Comparison of ENCODE assay signal across 8 cellular contexts in genomic region chr6:157841211-157841840, GRCh38. TPM values are rescaled to one million over a fixed set of nuclear protein-coding genes. Genes with fewer than 3 reads are reported as not detected.
DNase-seq lines count a peak whose midpoint lies in the region; ATAC-seq, FAIRE-seq and TF ChIP-seq lines count a peak whose summit lies in the region.

No MANE protein-coding gene starts in this region.

- ATAC-seq in right lobe of liver = peak; percentile 37 to 82 (median 46)
- ATAC-seq in HepG2 = no peak; the same call in 2 of the 3 replicates
- peak; percentile 83 for ATAC-seq in HG03135 (IDR thresholded peaks at IDR 0.05; ENCODE audit: unreplicated experiment)
- peak; percentile 57 for ATAC-seq in activated naive CD8-positive, alpha-beta T cell treated with anti-CD3 and anti-CD28 coated beads, Interleukin-2, amount 50 U/mL, for 24 hours
- ATAC-seq in stimulated activated naive CD8-positive, alpha-beta T cell treated with anti-CD3 and anti-CD28 coated beads, Interleukin-15, amount 100 ng/mL, for 72 hours = peak; percentile 58

- H3K36me3 ChIP-seq in right lobe of liver (no peaks in the 10 kb centered on the region), HepG2 (replicated peaks in 1 of 2; ENCODE audit: control insufficient read depth in 1 of 2, insufficient read depth in 2 of 2, low read length in 2 of 2) (no peaks in the 10 kb centered on the region)

- intact Hi-C loops in right lobe of liver (cut with DNase I) (no loop called here), HepG2 (cut with micrococcal nuclease; ENCODE audit: unreplicated experiment) (no loop called here)

- no peak overlapping the region for H3K4me3 Mint-ChIP-seq in activated naive CD8-positive, alpha-beta T cell treated with anti-CD3 and anti-CD28 coated beads, Interleukin-2, amount 50 U/mL, for 24 hours
- peak overlapping the region; percentile 27 for H3K4me3 Mint-ChIP-seq in stimulated activated naive CD8-positive, alpha-beta T cell treated with anti-CD3 and anti-CD28 coated beads, Interleukin-15, amount 100 ng/mL, for 72 hours

- DNase-seq in right lobe of liver (no peak), HepG2 (ENCODE audit: low spot score) (no peak), NCI-H1048 (lab: John Stamatoyannopoulos, UW) (no peak), cerebellum (ENCODE audit: low spot score) (no peak), NCI-H526 (lab: John Stamatoyannopoulos, UW) (no peak)
- no peak for DNase-seq in activated naive CD8-positive, alpha-beta T cell treated with anti-CD3 and anti-CD28 coated beads, Interleukin-2, amount 50 U/mL, for 24 hours
- no peak for DNase-seq in stimulated activated naive CD8-positive, alpha-beta T cell treated with anti-CD3 and anti-CD28 coated beads, Interleukin-15, amount 100 ng/mL, for 72 hours

- H3K4me3 ChIP-seq in right lobe of liver (no peak overlapping the region), HepG2 (replicated peaks in 1 of 3; ENCODE audit: insufficient read depth in 1 of 3, low read depth in 2 of 3, low read length in 3 of 3) (no peak overlapping the region)

- peaks cover 1% of the 10 kb centered on the region for H3K27me3 Mint-ChIP-seq in activated naive CD8-positive, alpha-beta T cell treated with anti-CD3 and anti-CD28 coated beads, Interleukin-2, amount 50 U/mL, for 24 hours
- no peaks in the 10 kb centered on the region for H3K27me3 Mint-ChIP-seq in stimulated activated naive CD8-positive, alpha-beta T cell treated with anti-CD3 and anti-CD28 coated beads, Interleukin-15, amount 100 ng/mL, for 72 hours

- H3K27ac ChIP-seq in right lobe of liver (no peak overlapping the region), HepG2 (ENCODE audit: extremely low read length, insufficient read depth, low read length) (no peak overlapping the region)

- 57% methylated on average over 2 of the region's 2 CpGs for WGBS in right lobe of liver (ENCODE audit: insufficient coverage, low coverage, low lambda C conversion rate, missing lambda C conversion rate)
- WGBS in HepG2 (ENCODE audit: low lambda C conversion rate) = 73% methylated on average over 2 of the region's 2 CpGs

- no peaks in the 10 kb centered on the region for H3K27me3 ChIP-seq in right lobe of liver
- no peaks in the 10 kb centered on the region for H3K27me3 ChIP-seq in HepG2 (ENCODE audit: control insufficient read depth in 1 of 2, insufficient read depth in 2 of 2, low read length in 2 of 2)

- H3K79me2 ChIP-seq in HepG2 (ENCODE audit: insufficient read depth, low read length) = peaks cover 75% of the 10 kb centered on the region

- CTCF ChIA-PET in HepG2 (lab: Yijun Ruan, JAX; ENCODE audit: low intra/inter-chr PET ratio, low total read pairs) = no interaction called here

- no peak overlapping the region for H3K9ac ChIP-seq in HepG2 (ENCODE audit: insufficient read depth, low read depth, low read length)

- in situ Hi-C loops in HepG2 (cut with HindIII; ENCODE audit: extremely low pct_ligation_motif_present, low pct_unique_long_range_greater_than_20kb) = no loop called here

- TF ChIP-seq EP300 in HepG2 (IDR thresholded peaks at IDR 0.05; ENCODE audit: low read depth in 2 of 2, low read length in 2 of 2) = no peak
- TF ChIP-seq EP300 in HepG2 (CRISPR knock-in tag; IDR thresholded peaks at IDR 0.05; ENCODE audit: borderline replicate concordance) = no peak

- POLR2A ChIA-PET in HepG2 (lab: Yijun Ruan, JAX) = no interaction called here

- H3K4me1 ChIP-seq in right lobe of liver = peaks cover 0 to 8% (median 3%) of the 10 kb centered on the region in 4 donors
- 0 out of 2 replicates have a peak, but pooled peaks cover 7% of the 10 kb centered on the region for H3K4me1 ChIP-seq in HepG2 (ENCODE audit: insufficient read depth, low read length)

- peaks cover 36% of the 10 kb centered on the region for H3K36me3 Mint-ChIP-seq in activated naive CD8-positive, alpha-beta T cell treated with anti-CD3 and anti-CD28 coated beads, Interleukin-2, amount 50 U/mL, for 24 hours (ENCODE audit: low read depth)

- peaks cover 32% of the 10 kb centered on the region for H4K20me1 ChIP-seq in HepG2 (ENCODE audit: insufficient read depth, low read length)

- no peak for FAIRE-seq in HepG2 (lab: Jason Lieb, UNC)

- H3K4me2 ChIP-seq in HepG2 (ENCODE audit: low read depth, low read length) = no peak overlapping the region

- H3K9me3 Mint-ChIP-seq in activated naive CD8-positive, alpha-beta T cell treated with anti-CD3 and anti-CD28 coated beads, Interleukin-2, amount 50 U/mL, for 24 hours = peaks cover under 1% of the 10 kb centered on the region
- H3K9me3 Mint-ChIP-seq in stimulated activated naive CD8-positive, alpha-beta T cell treated with anti-CD3 and anti-CD28 coated beads, Interleukin-15, amount 100 ng/mL, for 72 hours = no peaks in the 10 kb centered on the region

- no TSS peak for BruUV-seq in HepG2 (replicated peaks; lab: Mats Ljungman, UMichigan)

- no peak overlapping the region for H2AFZ ChIP-seq in HepG2 (ENCODE audit: low read length)

- H3K9me3 ChIP-seq in right lobe of liver = no peaks in the 10 kb centered on the region
- H3K9me3 ChIP-seq in HepG2 (ENCODE audit: low read length) = no peaks in the 10 kb centered on the region

- H3K4me1 Mint-ChIP-seq in activated naive CD8-positive, alpha-beta T cell treated with anti-CD3 and anti-CD28 coated beads, Interleukin-2, amount 50 U/mL, for 24 hours = peaks cover 88% of the 10 kb centered on the region
- H3K4me1 Mint-ChIP-seq in stimulated activated naive CD8-positive, alpha-beta T cell treated with anti-CD3 and anti-CD28 coated beads, Interleukin-15, amount 100 ng/mL, for 72 hours = peaks cover 86% of the 10 kb centered on the region

- TF ChIP-seq RAD21 in HepG2 (CRISPR knock-in tag; IDR thresholded peaks at IDR 0.05) = no peak

- TF ChIP-seq CTCF in right lobe of liver (IDR thresholded peaks at IDR 0.05) (no peak), HepG2 (CRISPR knock-in tag; IDR thresholded peaks at IDR 0.05) (no peak)

- H3K27ac Mint-ChIP-seq in activated naive CD8-positive, alpha-beta T cell treated with anti-CD3 and anti-CD28 coated beads, Interleukin-2, amount 50 U/mL, for 24 hours = peak overlapping the region; percentile 67
- H3K27ac Mint-ChIP-seq in stimulated activated naive CD8-positive, alpha-beta T cell treated with anti-CD3 and anti-CD28 coated beads, Interleukin-15, amount 100 ng/mL, for 72 hours = peak overlapping the region in 1 of 2 donors; percentile 30

- no peak for TF ChIP-seq POLR2A in right lobe of liver (IDR thresholded peaks at IDR 0.05)
- no peak for TF ChIP-seq POLR2A in HepG2 (IDR thresholded peaks at IDR 0.05; ENCODE audit: insufficient read depth in 1 of 2, low read depth in 2 of 2, low read length in 2 of 2)

TF ChIP-seq in HepG2, 621 proteins besides CTCF, POLR2A, EP300 and RAD21:
- no peak for TF ChIP-seq ZNF652 (CRISPR knock-in tag; IDR thresholded peaks at IDR 0.05; ENCODE audit: borderline replicate concordance, low read depth)

RNA-seq across cellular contexts. Expression of gene SNX9, which starts 18.3 kb away (rescaled TPM):
- total RNA-seq in right lobe of liver (10 to 100 TPM; 24.6 to 38.0 (median 29.3) TPM), HepG2 (2016; rRNA removed; fragmentation: Illumina TruSeq; extraction: Trizol) (21.9 and 27.7 TPM in 2 replicates), cerebellum (13.3 TPM)
- total RNA-seq in HepG2 (2016; cell fraction: cytosol; rRNA removed; fragmentation: Illumina TruSeq; extraction: Trizol; ENCODE audit: low read depth) = 3.3 and 3.5 TPM in 2 replicates
- total RNA-seq in HepG2 (2016; cell fraction: insoluble cytoplasmic fraction; rRNA removed; fragmentation: Illumina TruSeq; extraction: Trizol) = 20.6 and 26.2 TPM in 2 replicates
- total RNA-seq in HepG2 (2016; cell fraction: membrane; rRNA removed; fragmentation: Illumina TruSeq; extraction: Trizol) = 11.1 and 12.4 TPM in 2 replicates
- 15.6 and 15.7 TPM in 2 replicates for total RNA-seq in HepG2 (2016; cell fraction: nucleus; rRNA removed; fragmentation: Illumina TruSeq; extraction: Trizol)
- polyA plus RNA-seq in HepG2 (2011; rRNA removed) = 35.2 and 36.0 TPM in 2 replicates
- 25.8 and 32.1 TPM in 2 replicates for polyA plus RNA-seq in HepG2 (2011; cell fraction: cytosol; rRNA removed)
- 24.9 and 25.2 TPM in 2 replicates for polyA plus RNA-seq in HepG2 (2011; cell fraction: nucleus; rRNA removed)
- polyA plus RNA-seq in HepG2 (2012) = 29.4 and 32.2 TPM in 2 replicates
- polyA plus RNA-seq in HepG2 (2016; cell fraction: cytosol; fragmentation: Illumina TruSeq; extraction: Trizol; ENCODE audit: low read depth) = 2.4 and 2.5 TPM in 2 replicates
- polyA plus RNA-seq in HepG2 (2016; cell fraction: insoluble cytoplasmic fraction; fragmentation: Illumina TruSeq; extraction: Trizol; ENCODE audit: low read depth) = 27.0 and 29.7 TPM in 2 replicates
- polyA plus RNA-seq in HepG2 (2016; cell fraction: membrane; fragmentation: Illumina TruSeq; extraction: Trizol; ENCODE audit: low read depth) = 6.8 and 7.3 TPM in 2 replicates
- 20.8 and 21.2 TPM in 2 replicates for polyA plus RNA-seq in HepG2 (2016; cell fraction: nucleus; fragmentation: Illumina TruSeq; extraction: Trizol; ENCODE audit: insufficient read depth, low read depth)
- 17.0 and 19.8 TPM in 2 replicates for polyA minus RNA-seq in HepG2 (2011; rRNA and poly(A)+ RNA removed; ENCODE audit: low replicate concordance)
- polyA minus RNA-seq in HepG2 (2011; cell fraction: cytosol; rRNA and poly(A)+ RNA removed) = 22.7 and 25.5 TPM in 2 replicates
- polyA minus RNA-seq in HepG2 (2011; cell fraction: nucleus; rRNA and poly(A)+ RNA removed) = 26.1 and 28.5 TPM in 2 replicates
